In genomic region chr7:87511510-87511909, GRCh38 we compare ENCODE assay signal across 24 cellular contexts. TPM values are rescaled to one million over a fixed set of nuclear protein-coding genes. Genes with fewer than 3 reads are reported as not detected.
"Had no signal": no experiment of that assay in that cellular context is flagged by ENCODE, and none has a peak within 500 bp of the region (broad histone marks: within the 10 kb centered on the region; RNA-seq: fewer than 3 reads in every experiment).

No MANE protein-coding gene starts in this region.

- H3K27me3 Mint-ChIP-seq: natural killer cell treated with Interleukin-12 subunit alpha and Interleukin-12 subunit beta and Interleukin-15 and Interleukin-18, amount 100 ng/mL, for 72 hours; progenitor cell of endocrine pancreas had no signal

- H3K36me3 ChIP-seq: gastrocnemius medialis, tibial nerve had no signal

- H3K27ac Mint-ChIP-seq: natural killer cell treated with Interleukin-12 subunit alpha and Interleukin-12 subunit beta and Interleukin-15 and Interleukin-18, amount 100 ng/mL, for 72 hours; progenitor cell of endocrine pancreas had no signal

- DNase-seq: activated CD4-positive, alpha-beta T cell treated with anti-CD3 and anti-CD28 coated beads for 4 hours; activated CD4-positive, alpha-beta T cell treated with anti-CD3 and anti-CD28 coated beads, Interleukin-2, amount 50 U/mL, for 48 hours; activated CD4-positive, CD25-positive, alpha-beta regulatory T cell; activated CD8-positive, alpha-beta memory T cell treated with anti-CD3 and anti-CD28 coated beads for 24 hours; activated effector memory CD4-positive, alpha-beta T cell treated with anti-CD3 and anti-CD28 coated beads, Interleukin-2, amount 50 U/mL, for 16 hours; activated naive CD4-positive, alpha-beta T cell treated with anti-CD3 and anti-CD28 coated beads, Interleukin-2, amount 50 U/mL, for 16 hours; anterior cingulate cortex; dermis blood vessel endothelial cell; effector CD4-positive, alpha-beta T cell; gastrocnemius medialis; glutamatergic neuron; left ventricle myocardium superior; mucosa of descending colon; right lobe of liver; stimulated activated CD4-positive, alpha-beta T cell treated with anti-CD3 and anti-CD28 coated beads, Interleukin-2, amount 100 ng/mL, for 48 hours had no signal

- FAIRE-seq: colon, endometrium, islet of Langerhans had no signal

- H3K27ac ChIP-seq: epithelial cell of prostate, gastrocnemius medialis, right lobe of liver, tibial nerve had no signal

- H3K4me3 ChIP-seq: gastrocnemius medialis, mucosa of descending colon, right lobe of liver, tibial nerve had no signal

- H3K9me3 Mint-ChIP-seq: natural killer cell treated with Interleukin-12 subunit alpha and Interleukin-12 subunit beta and Interleukin-15 and Interleukin-18, amount 100 ng/mL, for 72 hours had no signal

- H3K4me3 Mint-ChIP-seq: natural killer cell treated with Interleukin-12 subunit alpha and Interleukin-12 subunit beta and Interleukin-15 and Interleukin-18, amount 100 ng/mL, for 72 hours had no signal

- H3K9me3 ChIP-seq: gastrocnemius medialis, mucosa of descending colon, right lobe of liver, tibial nerve had no signal

- ATAC-seq: gastrocnemius medialis, left ventricle myocardium superior, mucosa of descending colon, right lobe of liver had no signal

- H3K4me1 ChIP-seq: right lobe of liver, tibial nerve had no signal

- H3K27me3 ChIP-seq: gastrocnemius medialis, right lobe of liver, tibial nerve had no signal

RNA-seq across cellular contexts. Expression of gene ABCB4, which starts 36.0 kb away (rescaled TPM):
- total RNA-seq: lung microvascular endothelial cell; T-helper 1 cell treated with Interleukin-12 subunit alpha and Interleukin-12 subunit beta and Interleukin-4 antibody, amounts not matched to agents 30 ng/mL and 1 ng/mL, for 36 hours had no signal
